ENCODE assay signal across 20 cellular contexts in the genomic region with DNA sequence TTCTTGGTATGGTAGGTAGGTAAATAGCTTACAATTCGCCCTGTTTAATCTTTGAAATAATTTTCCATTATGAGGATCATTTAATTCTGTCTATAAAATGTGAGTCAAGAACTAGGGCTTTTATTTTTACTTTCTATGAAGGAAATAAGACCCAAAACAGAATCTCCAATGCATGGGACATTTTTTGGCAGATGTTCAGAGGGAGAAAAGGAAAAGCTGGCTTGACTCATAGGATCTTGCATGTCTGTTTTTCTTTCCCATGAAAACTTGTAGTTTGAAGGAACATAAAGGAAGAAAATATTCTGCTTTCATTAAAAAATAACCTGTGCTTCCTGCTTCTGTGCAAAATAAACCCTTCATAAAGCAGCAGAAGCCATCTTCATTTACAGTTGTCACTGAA.
"Had no signal": no experiment of that assay in that cellular context is flagged by ENCODE, and none has a peak within 500 bp of the region (broad histone marks: within the 10 kb centered on the region; RNA-seq: fewer than 3 reads in every experiment).

No MANE protein-coding gene starts in this region.

- H3K4me3 ChIP-seq: adrenal gland, breast epithelium, coronary artery, gastroesophageal sphincter, ovary, right lobe of liver, stomach, vagina had no signal

- DNase-seq: activated CD4-positive, CD25-positive, alpha-beta regulatory T cell treated with anti-CD3 and anti-CD28 coated beads, Interleukin-2, amount 50 U/mL, for 72 hours; activated CD8-positive, alpha-beta memory T cell treated with anti-CD3 and anti-CD28 coated beads for 24 hours; activated CD8-positive, alpha-beta memory T cell treated with anti-CD3 and anti-CD28 coated beads, Interleukin-2, amount 50 U/mL, for 48 hours; activated effector memory CD4-positive, alpha-beta T cell treated with anti-CD3 and anti-CD28 coated beads, Interleukin-2, amount 50 U/mL, for 16 hours; activated naive CD4-positive, alpha-beta T cell treated with anti-CD3 and anti-CD28 coated beads, Interleukin-2, amount 50 U/mL, for 16 hours; activated T-cell treated with anti-CD3 and anti-CD28 coated beads, Interleukin-2, amount 50 U/mL, for 48 hours; adrenal gland; immature natural killer cell; left ventricle myocardium superior; naive B cell; ovary; right lobe of liver; stimulated activated CD4-positive, alpha-beta T cell treated with anti-CD3 and anti-CD28 coated beads, Interleukin-4, amount 100 ng/mL, for 24 hours; stomach; trophoblast cell had no signal

- ATAC-seq: gastroesophageal sphincter; left ventricle myocardium superior; right lobe of liver; stimulated activated effector memory CD8-positive, alpha-beta T cell treated with anti-CD3 and anti-CD28 coated beads, Interleukin-12 subunit alpha, Interleukin-12 subunit beta, amount 100 ng/mL, for 72 hours had no signal
